ENCODE assay signal across 1 cellular context in the genomic region with DNA sequence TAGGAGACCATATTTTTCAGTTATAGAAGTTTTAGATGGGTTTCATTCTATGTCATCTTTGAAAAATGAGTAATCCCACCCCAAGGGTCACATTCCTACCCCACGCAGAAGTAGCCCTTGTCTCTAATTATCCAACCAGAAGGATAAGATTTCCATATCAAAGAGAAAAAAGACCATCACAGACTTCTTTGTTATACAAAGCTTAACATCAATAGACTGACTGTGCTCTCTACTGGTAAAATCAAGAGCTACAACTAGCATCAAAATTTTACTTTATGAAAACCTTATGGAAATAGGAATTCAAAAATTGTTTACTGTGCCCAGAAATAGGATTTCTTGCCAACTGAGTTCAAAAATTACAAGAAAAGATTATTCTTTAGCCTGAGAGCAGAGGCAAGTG.
TF ChIP-seq lines count a peak whose summit lies in the region.

No MANE protein-coding gene starts in this region.

TF ChIP-seq in endothelial cell of umbilical vein, 7 proteins besides CTCF, POLR2A, EP300 and RAD21:
- TF ChIP-seq MAX (IDR thresholded peaks at IDR 0.05; ENCODE audit: insufficient read depth, insufficient read length): no peak
- no peak for TF ChIP-seq MYC (IDR thresholded peaks at IDR 0.05; ENCODE audit: low read depth, low read length)
- TF ChIP-seq EZH2 (IDR thresholded peaks at IDR 0.05; ENCODE audit: borderline replicate concordance, low read depth, low read length, severe bottlenecking): no peak
- no peak for TF ChIP-seq JUN (IDR thresholded peaks at IDR 0.05; ENCODE audit: borderline replicate concordance, insufficient read depth, insufficient read length, low read depth)
- TF ChIP-seq POLR2AphosphoS5 (IDR thresholded peaks at IDR 0.05; ENCODE audit: insufficient read depth, low read depth, low read length): no peak
- no peak for TF ChIP-seq FOS (IDR thresholded peaks at IDR 0.05; ENCODE audit: borderline replicate concordance, insufficient read depth, low read length)
- TF ChIP-seq GATA2 (IDR thresholded peaks at IDR 0.05; ENCODE audit: insufficient read depth, insufficient read length, low read depth, low read length): no peak
